1 cellular context compared by ENCODE assay signal in the genomic region with DNA sequence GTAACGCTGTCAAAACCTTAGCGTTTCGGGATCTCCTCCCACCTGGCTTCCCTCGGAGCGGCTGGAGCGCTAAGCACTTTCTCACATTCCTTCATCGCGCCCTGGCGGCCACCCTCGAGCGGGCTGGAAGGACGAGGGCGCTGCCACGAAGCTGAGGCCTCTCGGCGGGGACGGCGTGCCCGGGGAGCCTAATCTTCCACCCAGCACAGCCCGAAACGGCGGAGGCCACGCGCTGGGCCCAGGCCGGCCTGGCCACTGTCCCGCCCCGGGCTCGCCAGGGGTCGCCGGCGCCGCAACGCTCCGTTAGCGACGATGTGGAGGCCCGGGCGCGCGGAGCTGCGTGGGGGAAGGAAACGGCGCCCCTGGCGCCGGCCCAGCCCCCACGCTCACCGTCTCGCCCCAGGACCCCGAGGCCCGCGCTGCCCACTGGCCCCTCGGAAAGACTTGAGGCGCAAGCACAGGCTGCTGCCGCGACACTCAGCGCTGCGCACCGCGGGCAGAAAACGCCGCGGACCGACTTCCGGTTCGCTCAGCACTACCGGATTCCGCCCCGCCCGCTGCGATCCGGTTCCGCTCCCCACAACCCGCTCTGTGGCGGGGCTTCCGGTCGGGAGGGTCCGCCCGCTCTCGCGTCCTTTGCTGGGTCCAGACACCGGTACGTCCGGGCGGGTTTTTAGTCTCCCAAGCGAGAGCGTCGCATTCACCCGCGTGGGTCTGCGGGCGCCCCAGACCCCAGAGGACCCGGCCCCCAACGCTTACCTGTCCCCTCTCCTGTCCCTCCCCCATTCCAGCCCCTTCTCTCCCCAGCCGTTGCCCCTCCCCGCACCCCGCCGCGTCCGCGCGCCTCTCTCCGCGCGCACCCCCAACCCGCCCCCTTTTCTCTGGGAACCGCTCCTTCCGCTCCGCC.
A peak's percentile ranks its signal among the peaks of the same experiment; 100 is the strongest.
TF ChIP-seq lines count a peak whose summit lies in the region.

A gene with protein sequence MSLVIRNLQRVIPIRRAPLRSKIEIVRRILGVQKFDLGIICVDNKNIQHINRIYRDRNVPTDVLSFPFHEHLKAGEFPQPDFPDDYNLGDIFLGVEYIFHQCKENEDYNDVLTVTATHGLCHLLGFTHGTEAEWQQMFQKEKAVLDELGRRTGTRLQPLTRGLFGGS (plus strand): TSS at position 582 of the 907 bp plus-strand sequence. CDS start 572 bp downstream, outside the sequence.

TF ChIP-seq in K562, 482 proteins besides CTCF, POLR2A, EP300 and RAD21 (continued from another document and continues in another):
- no peak; the same call in 1 of the 2 replicates for TF ChIP-seq HSF4 (CRISPR knock-in tag; IDR thresholded peaks at IDR 0.05; ENCODE audit: borderline replicate concordance)
- TF ChIP-seq, protein P1, sequence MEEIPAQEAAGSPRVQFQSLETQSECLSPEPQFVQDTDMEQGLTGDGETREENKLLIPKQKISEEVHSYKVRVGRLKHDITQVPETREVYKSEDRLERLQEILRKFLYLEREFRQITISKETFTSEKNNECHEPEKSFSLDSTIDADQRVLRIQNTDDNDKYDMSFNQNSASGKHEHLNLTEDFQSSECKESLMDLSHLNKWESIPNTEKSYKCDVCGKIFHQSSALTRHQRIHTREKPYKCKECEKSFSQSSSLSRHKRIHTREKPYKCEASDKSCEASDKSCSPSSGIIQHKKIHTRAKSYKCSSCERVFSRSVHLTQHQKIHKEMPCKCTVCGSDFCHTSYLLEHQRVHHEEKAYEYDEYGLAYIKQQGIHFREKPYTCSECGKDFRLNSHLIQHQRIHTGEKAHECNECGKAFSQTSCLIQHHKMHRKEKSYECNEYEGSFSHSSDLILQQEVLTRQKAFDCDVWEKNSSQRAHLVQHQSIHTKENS (CRISPR knock-in tag; IDR thresholded peaks at IDR 0.05), result no peak
- TF ChIP-seq SMARCE1 (IDR thresholded peaks at IDR 0.05), result 0 out of 2 replicates have a peak, but pooled peaks have one; percentile 47
- TF ChIP-seq SIX5 (IDR thresholded peaks at IDR 0.05; ENCODE audit: borderline replicate concordance in 1 of 2, insufficient read depth in 1 of 2, low read depth in 1 of 2, low read length in 2 of 2), result peak; percentile 33 to 44; a peak in 2 of 4 replicates
- TF ChIP-seq GTF2A2 (tag; IDR thresholded peaks at IDR 0.05), result no peak
- TF ChIP-seq SOX6 (IDR thresholded peaks at IDR 0.05), result peak; percentile 76
- peak; percentile 85 for TF ChIP-seq FOXP1 (CRISPR knock-in tag; IDR thresholded peaks at IDR 0.05)
- no peak for TF ChIP-seq DDX20 (tag; IDR thresholded peaks at IDR 0.05; ENCODE audit: low read depth)
- TF ChIP-seq ATF1 (CRISPR knock-in tag; IDR thresholded peaks at IDR 0.05), result peak; percentile 19; the same call in 1 of the 2 replicates
- TF ChIP-seq ATF1 (tag; IDR thresholded peaks at IDR 0.05), result peak; percentile 86
- TF ChIP-seq RCOR1 (IDR thresholded peaks at IDR 0.05; ENCODE audit: borderline replicate concordance in 1 of 2, low read depth in 2 of 2, low read length in 2 of 2), result no peak
- no peak for TF ChIP-seq SREBF2 (CRISPR knock-in tag; IDR thresholded peaks at IDR 0.05)
- TF ChIP-seq, protein P2, sequence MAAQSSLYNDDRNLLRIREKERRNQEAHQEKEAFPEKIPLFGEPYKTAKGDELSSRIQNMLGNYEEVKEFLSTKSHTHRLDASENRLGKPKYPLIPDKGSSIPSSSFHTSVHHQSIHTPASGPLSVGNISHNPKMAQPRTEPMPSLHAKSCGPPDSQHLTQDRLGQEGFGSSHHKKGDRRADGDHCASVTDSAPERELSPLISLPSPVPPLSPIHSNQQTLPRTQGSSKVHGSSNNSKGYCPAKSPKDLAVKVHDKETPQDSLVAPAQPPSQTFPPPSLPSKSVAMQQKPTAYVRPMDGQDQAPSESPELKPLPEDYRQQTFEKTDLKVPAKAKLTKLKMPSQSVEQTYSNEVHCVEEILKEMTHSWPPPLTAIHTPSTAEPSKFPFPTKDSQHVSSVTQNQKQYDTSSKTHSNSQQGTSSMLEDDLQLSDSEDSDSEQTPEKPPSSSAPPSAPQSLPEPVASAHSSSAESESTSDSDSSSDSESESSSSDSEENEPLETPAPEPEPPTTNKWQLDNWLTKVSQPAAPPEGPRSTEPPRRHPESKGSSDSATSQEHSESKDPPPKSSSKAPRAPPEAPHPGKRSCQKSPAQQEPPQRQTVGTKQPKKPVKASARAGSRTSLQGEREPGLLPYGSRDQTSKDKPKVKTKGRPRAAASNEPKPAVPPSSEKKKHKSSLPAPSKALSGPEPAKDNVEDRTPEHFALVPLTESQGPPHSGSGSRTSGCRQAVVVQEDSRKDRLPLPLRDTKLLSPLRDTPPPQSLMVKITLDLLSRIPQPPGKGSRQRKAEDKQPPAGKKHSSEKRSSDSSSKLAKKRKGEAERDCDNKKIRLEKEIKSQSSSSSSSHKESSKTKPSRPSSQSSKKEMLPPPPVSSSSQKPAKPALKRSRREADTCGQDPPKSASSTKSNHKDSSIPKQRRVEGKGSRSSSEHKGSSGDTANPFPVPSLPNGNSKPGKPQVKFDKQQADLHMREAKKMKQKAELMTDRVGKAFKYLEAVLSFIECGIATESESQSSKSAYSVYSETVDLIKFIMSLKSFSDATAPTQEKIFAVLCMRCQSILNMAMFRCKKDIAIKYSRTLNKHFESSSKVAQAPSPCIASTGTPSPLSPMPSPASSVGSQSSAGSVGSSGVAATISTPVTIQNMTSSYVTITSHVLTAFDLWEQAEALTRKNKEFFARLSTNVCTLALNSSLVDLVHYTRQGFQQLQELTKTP (IDR thresholded peaks at IDR 0.05; ENCODE audit: low read depth in 1 of 2, partially characterized antibody in 2 of 2), result peak in 1 of 2 experiments; percentile 62
- TF ChIP-seq KLF10 (CRISPR knock-in tag; IDR thresholded peaks at IDR 0.05), result no peak
- no peak for TF ChIP-seq TAL1 (IDR thresholded peaks at IDR 0.05)
- TF ChIP-seq SAFB2 (IDR thresholded peaks at IDR 0.05; ENCODE audit: borderline replicate concordance, low read depth, low read length, severe bottlenecking), result no peak
- TF ChIP-seq, protein P3, sequence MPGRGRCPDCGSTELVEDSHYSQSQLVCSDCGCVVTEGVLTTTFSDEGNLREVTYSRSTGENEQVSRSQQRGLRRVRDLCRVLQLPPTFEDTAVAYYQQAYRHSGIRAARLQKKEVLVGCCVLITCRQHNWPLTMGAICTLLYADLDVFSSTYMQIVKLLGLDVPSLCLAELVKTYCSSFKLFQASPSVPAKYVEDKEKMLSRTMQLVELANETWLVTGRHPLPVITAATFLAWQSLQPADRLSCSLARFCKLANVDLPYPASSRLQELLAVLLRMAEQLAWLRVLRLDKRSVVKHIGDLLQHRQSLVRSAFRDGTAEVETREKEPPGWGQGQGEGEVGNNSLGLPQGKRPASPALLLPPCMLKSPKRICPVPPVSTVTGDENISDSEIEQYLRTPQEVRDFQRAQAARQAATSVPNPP (IDR thresholded peaks at IDR 0.05; ENCODE audit: borderline replicate concordance, insufficient read depth, insufficient read length), result no peak
- no peak for TF ChIP-seq U2AF2 (optimal IDR thresholded peaks at IDR 0.05; ENCODE audit: low read depth, low read length)
- TF ChIP-seq, protein P4, sequence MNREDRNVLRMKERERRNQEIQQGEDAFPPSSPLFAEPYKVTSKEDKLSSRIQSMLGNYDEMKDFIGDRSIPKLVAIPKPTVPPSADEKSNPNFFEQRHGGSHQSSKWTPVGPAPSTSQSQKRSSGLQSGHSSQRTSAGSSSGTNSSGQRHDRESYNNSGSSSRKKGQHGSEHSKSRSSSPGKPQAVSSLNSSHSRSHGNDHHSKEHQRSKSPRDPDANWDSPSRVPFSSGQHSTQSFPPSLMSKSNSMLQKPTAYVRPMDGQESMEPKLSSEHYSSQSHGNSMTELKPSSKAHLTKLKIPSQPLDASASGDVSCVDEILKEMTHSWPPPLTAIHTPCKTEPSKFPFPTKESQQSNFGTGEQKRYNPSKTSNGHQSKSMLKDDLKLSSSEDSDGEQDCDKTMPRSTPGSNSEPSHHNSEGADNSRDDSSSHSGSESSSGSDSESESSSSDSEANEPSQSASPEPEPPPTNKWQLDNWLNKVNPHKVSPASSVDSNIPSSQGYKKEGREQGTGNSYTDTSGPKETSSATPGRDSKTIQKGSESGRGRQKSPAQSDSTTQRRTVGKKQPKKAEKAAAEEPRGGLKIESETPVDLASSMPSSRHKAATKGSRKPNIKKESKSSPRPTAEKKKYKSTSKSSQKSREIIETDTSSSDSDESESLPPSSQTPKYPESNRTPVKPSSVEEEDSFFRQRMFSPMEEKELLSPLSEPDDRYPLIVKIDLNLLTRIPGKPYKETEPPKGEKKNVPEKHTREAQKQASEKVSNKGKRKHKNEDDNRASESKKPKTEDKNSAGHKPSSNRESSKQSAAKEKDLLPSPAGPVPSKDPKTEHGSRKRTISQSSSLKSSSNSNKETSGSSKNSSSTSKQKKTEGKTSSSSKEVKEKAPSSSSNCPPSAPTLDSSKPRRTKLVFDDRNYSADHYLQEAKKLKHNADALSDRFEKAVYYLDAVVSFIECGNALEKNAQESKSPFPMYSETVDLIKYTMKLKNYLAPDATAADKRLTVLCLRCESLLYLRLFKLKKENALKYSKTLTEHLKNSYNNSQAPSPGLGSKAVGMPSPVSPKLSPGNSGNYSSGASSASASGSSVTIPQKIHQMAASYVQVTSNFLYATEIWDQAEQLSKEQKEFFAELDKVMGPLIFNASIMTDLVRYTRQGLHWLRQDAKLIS (CRISPR knock-in tag; IDR thresholded peaks at IDR 0.05), result no peak
- TF ChIP-seq, protein P5, sequence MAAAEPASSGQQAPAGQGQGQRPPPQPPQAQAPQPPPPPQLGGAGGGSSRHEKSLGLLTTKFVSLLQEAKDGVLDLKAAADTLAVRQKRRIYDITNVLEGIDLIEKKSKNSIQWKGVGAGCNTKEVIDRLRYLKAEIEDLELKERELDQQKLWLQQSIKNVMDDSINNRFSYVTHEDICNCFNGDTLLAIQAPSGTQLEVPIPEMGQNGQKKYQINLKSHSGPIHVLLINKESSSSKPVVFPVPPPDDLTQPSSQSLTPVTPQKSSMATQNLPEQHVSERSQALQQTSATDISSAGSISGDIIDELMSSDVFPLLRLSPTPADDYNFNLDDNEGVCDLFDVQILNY (CRISPR knock-in tag; IDR thresholded peaks at IDR 0.05), result peak; percentile 53; the same call in 1 of the 2 replicates
- TF ChIP-seq ZNF175 (CRISPR knock-in tag; IDR thresholded peaks at IDR 0.05; ENCODE audit: low read depth), result peak; percentile 56; the same call in 1 of the 2 replicates
- TF ChIP-seq, protein P6, sequence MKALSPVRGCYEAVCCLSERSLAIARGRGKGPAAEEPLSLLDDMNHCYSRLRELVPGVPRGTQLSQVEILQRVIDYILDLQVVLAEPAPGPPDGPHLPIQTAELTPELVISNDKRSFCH (CRISPR knock-in tag; IDR thresholded peaks at IDR 0.05), result no peak
- TF ChIP-seq, protein P6 (tag; IDR thresholded peaks at IDR 0.05), result peak; percentile 95
- TF ChIP-seq ADNP (tag; IDR thresholded peaks at IDR 0.05), result no peak
- no peak for TF ChIP-seq NFATC3 (IDR thresholded peaks at IDR 0.05)
- no peak for TF ChIP-seq CREBBP (IDR thresholded peaks at IDR 0.05; ENCODE audit: low read depth, low read length)
- TF ChIP-seq, protein P7, sequence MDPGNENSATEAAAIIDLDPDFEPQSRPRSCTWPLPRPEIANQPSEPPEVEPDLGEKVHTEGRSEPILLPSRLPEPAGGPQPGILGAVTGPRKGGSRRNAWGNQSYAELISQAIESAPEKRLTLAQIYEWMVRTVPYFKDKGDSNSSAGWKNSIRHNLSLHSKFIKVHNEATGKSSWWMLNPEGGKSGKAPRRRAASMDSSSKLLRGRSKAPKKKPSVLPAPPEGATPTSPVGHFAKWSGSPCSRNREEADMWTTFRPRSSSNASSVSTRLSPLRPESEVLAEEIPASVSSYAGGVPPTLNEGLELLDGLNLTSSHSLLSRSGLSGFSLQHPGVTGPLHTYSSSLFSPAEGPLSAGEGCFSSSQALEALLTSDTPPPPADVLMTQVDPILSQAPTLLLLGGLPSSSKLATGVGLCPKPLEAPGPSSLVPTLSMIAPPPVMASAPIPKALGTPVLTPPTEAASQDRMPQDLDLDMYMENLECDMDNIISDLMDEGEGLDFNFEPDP (CRISPR knock-in tag; IDR thresholded peaks at IDR 0.05), result no peak
- peak; percentile 86; the same call in 1 of the 2 replicates for TF ChIP-seq GTF2F1 (IDR thresholded peaks at IDR 0.05; ENCODE audit: low read depth, low read length)
